8 cellular contexts compared by ENCODE assay signal in the genomic region with DNA sequence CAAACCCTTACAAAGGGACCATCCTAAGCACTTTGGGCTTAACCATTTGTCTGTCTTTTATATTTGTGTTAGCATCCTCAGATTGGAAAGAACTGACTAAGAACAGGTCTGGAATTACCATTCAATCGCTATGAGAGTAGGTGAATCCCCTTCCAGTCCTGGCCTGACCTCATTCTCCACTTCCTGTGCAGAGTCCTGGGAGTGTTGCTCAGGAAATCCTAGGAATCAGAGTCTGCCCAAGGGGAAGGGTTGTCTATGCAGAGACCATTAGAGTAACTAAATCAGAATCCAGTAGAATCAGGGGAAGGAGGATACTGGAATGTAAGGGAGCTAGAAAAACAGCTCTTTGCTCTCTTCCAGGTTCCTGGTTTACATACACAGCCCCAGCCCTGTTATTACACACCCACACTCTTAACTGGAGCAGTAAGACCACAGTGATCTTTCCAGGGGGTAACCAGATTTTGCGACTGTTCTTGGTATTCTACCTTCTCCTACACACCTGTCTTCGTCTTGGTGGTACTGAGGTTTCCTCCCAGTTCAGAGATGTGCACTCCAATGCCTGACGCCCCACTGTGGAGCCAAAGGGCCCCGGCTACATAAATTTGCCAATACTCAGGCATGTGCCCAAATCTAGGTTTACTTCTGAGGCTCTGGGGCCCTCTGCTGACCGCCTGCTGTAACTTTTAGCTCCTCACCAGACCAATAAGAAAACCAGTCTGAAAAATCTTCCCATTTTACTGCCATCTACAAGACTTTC.
DNase-seq lines count a peak whose midpoint lies in the region.

No MANE protein-coding gene starts in this region.

- peak; percentile 76 for DNase-seq in ELF-1 (ENCODE audit: low read depth, low spot score)
- DNase-seq in HuH-7 (ENCODE audit: low spot score) = peak; percentile 60
- peak; percentile 52 for DNase-seq in SKM-1 (lab: John Stamatoyannopoulos, UW; ENCODE audit: unreplicated experiment)
- peak in 44 of 61 donors; percentile 20 to 76 (median 46) for DNase-seq in caudate nucleus (lab: John Stamatoyannopoulos, UW)
- DNase-seq in islet precursor cell = peak; percentile 84
- DNase-seq in stimulated activated CD4-positive, alpha-beta T cell treated with anti-CD3 and anti-CD28 coated beads, Interleukin-15, amount 100 ng/mL, for 24 hours = peak; percentile 58
- DNase-seq in NCI-H526 treated with DMSO at 0.1 percent for 48 hours (lab: John Stamatoyannopoulos, UW) = no peak
- DNase-seq in NCI-H187 (lab: John Stamatoyannopoulos, UW) = no peak

- no peak overlapping the region for H3K27ac ChIP-seq in caudate nucleus (ENCODE audit: low read depth, low read length)

Comparison
In these comparisons a context has a peak if more than half of its experiments do, and no peak if none do; other contexts are left out.
1. DNase-seq: peak in ELF-1 (single experiment), HuH-7 (single experiment), SKM-1 (single experiment), caudate nucleus (44 of 61), islet precursor cell (single experiment) and stimulated activated CD4-positive, alpha-beta T cell treated with anti-CD3 and anti-CD28 coated beads, Interleukin-15, amount 100 ng/mL, for 24 hours (single experiment); none in NCI-H526 treated with DMSO at 0.1 percent for 48 hours (single experiment) and NCI-H187 (0 of 2).